In the genomic region with DNA sequence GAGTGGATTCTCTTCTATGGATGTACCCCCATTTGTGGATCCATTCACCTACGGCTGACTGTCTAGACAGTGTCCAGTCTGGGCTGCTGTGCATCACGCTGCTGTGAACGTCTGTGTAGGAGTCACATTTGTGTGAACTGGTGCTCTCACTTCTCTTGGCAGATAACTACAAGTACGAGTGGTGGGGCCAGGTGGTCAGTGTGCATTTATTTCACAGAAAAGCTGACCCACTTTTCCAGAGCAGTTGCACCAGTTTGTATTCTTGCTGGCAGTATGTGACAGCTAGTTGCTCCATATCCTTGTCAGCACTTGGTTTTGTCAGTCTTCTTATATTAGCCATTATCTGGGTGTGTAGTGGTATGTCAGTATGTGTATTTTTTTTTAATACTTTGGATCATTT, we compare ENCODE assay signal across 2 cellular contexts.
A peak's percentile ranks its signal among the peaks of the same experiment; 100 is the strongest.
TF ChIP-seq lines count a peak whose summit lies in the region.

No MANE protein-coding gene starts in this region.

TF ChIP-seq in HEK293, 187 proteins besides CTCF, POLR2A, EP300 and RAD21 (continues in another document):
- no peak for TF ChIP-seq ZNF791 (tag by site-specific recombination; IDR thresholded peaks at IDR 0.05)
- TF ChIP-seq ZNF18 (tag by site-specific recombination; IDR thresholded peaks at IDR 0.05) = peak; percentile 82; the same call in 1 of the 2 replicates
- TF ChIP-seq ZNF560 (tag by site-specific recombination; IDR thresholded peaks at IDR 0.05; ENCODE audit: borderline replicate concordance) = no peak
- no peak for TF ChIP-seq ZNF610 (tag by site-specific recombination; IDR thresholded peaks at IDR 0.05; ENCODE audit: borderline replicate concordance)
- no peak for TF ChIP-seq ZNF544 (tag by site-specific recombination; IDR thresholded peaks at IDR 0.05)
- no peak for TF ChIP-seq ZNF600 (tag by site-specific recombination; IDR thresholded peaks at IDR 0.05)
- TF ChIP-seq ZNF677 (tag by site-specific recombination; IDR thresholded peaks at IDR 0.05) = no peak
- no peak for TF ChIP-seq HIC1 (tag by site-specific recombination; IDR thresholded peaks at IDR 0.05)
- TF ChIP-seq ZNF513 (tag by site-specific recombination; IDR thresholded peaks at IDR 0.05) = no peak
- TF ChIP-seq ZEB2 (tag by site-specific recombination; IDR thresholded peaks at IDR 0.05) = no peak
- no peak for TF ChIP-seq ZNF114 (tag by site-specific recombination; IDR thresholded peaks at IDR 0.05)
- TF ChIP-seq SP2 (tag by site-specific recombination; IDR thresholded peaks at IDR 0.05) = no peak
- no peak for TF ChIP-seq ZNF664 (tag by site-specific recombination; IDR thresholded peaks at IDR 0.05)
- TF ChIP-seq, protein P1, sequence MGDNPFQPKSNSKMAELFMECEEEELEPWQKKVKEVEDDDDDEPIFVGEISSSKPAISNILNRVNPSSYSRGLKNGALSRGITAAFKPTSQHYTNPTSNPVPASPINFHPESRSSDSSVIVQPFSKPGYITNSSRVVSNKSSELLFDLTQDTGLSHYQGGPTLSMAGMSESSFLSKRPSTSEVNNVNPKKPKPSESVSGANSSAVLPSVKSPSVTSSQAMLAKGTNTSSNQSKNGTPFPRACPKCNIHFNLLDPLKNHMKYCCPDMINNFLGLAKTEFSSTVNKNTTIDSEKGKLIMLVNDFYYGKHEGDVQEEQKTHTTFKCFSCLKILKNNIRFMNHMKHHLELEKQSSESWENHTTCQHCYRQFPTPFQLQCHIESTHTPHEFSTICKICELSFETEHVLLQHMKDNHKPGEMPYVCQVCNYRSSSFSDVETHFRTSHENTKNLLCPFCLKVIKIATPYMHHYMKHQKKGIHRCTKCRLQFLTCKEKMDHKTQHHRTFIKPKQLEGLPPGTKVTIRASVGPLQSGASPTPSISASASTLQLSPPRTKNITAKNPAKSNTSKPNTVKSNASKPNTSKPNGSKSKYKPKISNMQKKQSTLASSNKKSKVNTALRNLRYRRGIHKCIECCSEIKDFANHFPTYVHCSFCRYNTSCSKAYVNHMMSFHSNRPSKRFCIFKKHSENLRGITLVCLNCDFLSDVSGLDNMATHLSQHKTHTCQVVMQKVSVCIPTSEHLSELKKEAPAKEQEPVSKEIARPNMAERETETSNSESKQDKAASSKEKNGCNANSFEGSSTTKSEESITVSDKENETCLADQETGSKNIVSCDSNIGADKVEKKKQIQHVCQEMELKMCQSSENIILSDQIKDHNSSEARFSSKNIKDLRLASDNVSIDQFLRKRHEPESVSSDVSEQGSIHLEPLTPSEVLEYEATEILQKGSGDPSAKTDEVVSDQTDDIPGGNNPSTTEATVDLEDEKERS (tag by site-specific recombination; IDR thresholded peaks at IDR 0.05) = peak; percentile 94
- no peak for TF ChIP-seq ZNF292 (tag by site-specific recombination; IDR thresholded peaks at IDR 0.05; ENCODE audit: borderline replicate concordance, low read depth)

TF ChIP-seq in HepG2, 621 proteins besides CTCF, POLR2A, EP300 and RAD21:
- TF ChIP-seq ZNF7 (CRISPR knock-in tag; IDR thresholded peaks at IDR 0.05) (peak; percentile 100), RBM22 (optimal IDR thresholded peaks at IDR 0.05; ENCODE audit: low read length) (peak; percentile 87), ZNF251 (CRISPR knock-in tag; IDR thresholded peaks at IDR 0.05) (no peak), ZFP36 (IDR thresholded peaks at IDR 0.05; ENCODE audit: borderline replicate concordance, low read depth, low read length, partially characterized antibody) (peak; percentile 59), RNF219 (CRISPR knock-in tag; IDR thresholded peaks at IDR 0.05) (no peak), MIER2 (CRISPR knock-in tag; IDR thresholded peaks at IDR 0.05) (no peak), ZMAT3 (CRISPR knock-in tag; conservative IDR thresholded peaks at IDR 0.05) (no peak)
TF ChIP-seq in HepG2: peak in this region for 3.
